9 cellular contexts compared by ENCODE assay signal in the genomic region with DNA sequence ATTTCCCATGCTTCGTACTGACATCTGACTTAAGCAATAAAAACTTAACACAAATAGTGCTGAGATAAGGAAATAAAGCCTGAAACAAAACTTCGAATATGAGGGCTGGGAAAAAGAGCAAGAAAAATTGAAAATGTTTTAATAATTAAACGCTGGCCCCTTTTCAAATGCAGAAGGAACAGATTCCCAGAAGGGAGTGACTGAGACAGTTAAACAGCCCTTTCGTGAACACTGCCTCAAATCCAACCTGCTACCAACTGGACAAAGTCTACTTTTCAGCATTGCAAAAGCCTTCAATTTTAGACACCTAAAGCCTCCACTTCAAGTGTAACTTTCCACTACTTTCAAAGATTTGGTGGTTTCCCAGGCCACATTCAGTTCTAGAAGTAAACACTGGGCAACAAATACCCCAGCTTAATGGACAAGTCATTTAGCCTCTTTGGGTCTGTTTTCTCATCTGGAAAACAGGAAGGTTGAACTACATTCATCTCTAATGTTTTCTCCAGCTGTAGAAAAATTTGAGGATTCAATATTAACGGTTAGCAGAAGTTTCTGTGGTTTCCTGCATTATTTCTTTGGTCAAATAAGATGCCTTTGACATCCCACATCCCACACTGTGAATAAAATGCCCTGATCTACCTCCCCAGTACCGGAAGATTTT. TPM values are rescaled to one million over a fixed set of nuclear protein-coding genes. Genes with fewer than 3 reads are reported as not detected.
DNase-seq lines count a peak whose midpoint lies in the region; ATAC-seq and TF ChIP-seq lines count a peak whose summit lies in the region.
"Had no signal": no experiment of that assay in that cellular context is flagged by ENCODE, and none has a peak within 500 bp of the region (broad histone marks: within the 10 kb centered on the region; RNA-seq: fewer than 3 reads in every experiment).

No MANE protein-coding gene starts in this region.

- H2BK12ac ChIP-seq in neuronal stem cell (ENCODE audit: low read length), result no peak overlapping the region

- TF ChIP-seq CTCF in HFFc6 (IDR thresholded peaks at IDR 0.05) (no peak), lower lobe of right lung (IDR thresholded peaks at IDR 0.05) (no peak), foreskin fibroblast (IDR thresholded peaks at IDR 0.05; ENCODE audit: low read depth, low read length) (no peak)

- peak overlapping the region; percentile 65 for H3K27ac Mint-ChIP-seq in HFFc6
- H3K27ac Mint-ChIP-seq in activated T-helper 17 cell treated with anti-CD3 and anti-CD28 coated beads, Interleukin-2, amount 50 U/mL, for 72 hours, result peak overlapping the region; percentile 83

- no peak overlapping the region for H3K23ac ChIP-seq in neuronal stem cell (ENCODE audit: low read depth, low read length, poor library complexity)

- no peak overlapping the region for H3K18ac ChIP-seq in neuronal stem cell (ENCODE audit: low read length)

- H3K36me3 ChIP-seq in lower lobe of right lung (no peaks in the 10 kb centered on the region), neuronal stem cell (replicated peaks in 1 of 2; ENCODE audit: control insufficient read depth in 2 of 2, insufficient read depth in 2 of 2, low read length in 2 of 2) (no peaks in the 10 kb centered on the region)

- H3K14ac ChIP-seq in neuronal stem cell (ENCODE audit: low read length), result no peak overlapping the region

- H4K8ac ChIP-seq in neuronal stem cell (ENCODE audit: low read depth, low read length), result no peak overlapping the region

- peak overlapping the region; percentile 12 for H3K4me3 Mint-ChIP-seq in HFFc6
- H3K4me3 Mint-ChIP-seq in activated T-helper 17 cell treated with anti-CD3 and anti-CD28 coated beads, Interleukin-2, amount 50 U/mL, for 72 hours, result peak overlapping the region; percentile 65

- no peak overlapping the region for H2AFZ ChIP-seq in neuronal stem cell (ENCODE audit: low read length)

- H3K4me2 ChIP-seq in neuronal stem cell (ENCODE audit: insufficient read depth, low read length, poor library complexity, severe bottlenecking), result no peak overlapping the region

- H4K91ac ChIP-seq in neuronal stem cell (ENCODE audit: low read depth, low read length, poor library complexity), result no peak overlapping the region

- no peak overlapping the region for H2BK5ac ChIP-seq in neuronal stem cell (ENCODE audit: low read length)

- H3K36me3 Mint-ChIP-seq in HFFc6 (ENCODE audit: low read depth), result no peaks in the 10 kb centered on the region
- H3K36me3 Mint-ChIP-seq in activated T-helper 17 cell treated with anti-CD3 and anti-CD28 coated beads, Interleukin-2, amount 50 U/mL, for 72 hours (ENCODE audit: low read depth), result peaks cover 18% of the 10 kb centered on the region

- no peaks in the 10 kb centered on the region for H3K9me3 Mint-ChIP-seq in HFFc6
- H3K9me3 Mint-ChIP-seq in activated T-helper 17 cell treated with anti-CD3 and anti-CD28 coated beads, Interleukin-2, amount 50 U/mL, for 72 hours, result peaks cover 3% of the 10 kb centered on the region

- no peak overlapping the region for H3K4ac ChIP-seq in neuronal stem cell (ENCODE audit: low read length)

- H2AK5ac ChIP-seq in neuronal stem cell (ENCODE audit: low read depth, low read length), result no peak overlapping the region

- no peaks in the 10 kb centered on the region for H3K9me3 ChIP-seq in lower lobe of right lung
- H3K9me3 ChIP-seq in neuronal stem cell (replicated peaks in 1 of 2; ENCODE audit: control insufficient read depth in 2 of 2, insufficient read depth in 1 of 2, low read depth in 1 of 2, low read length in 2 of 2), result no peaks in the 10 kb centered on the region

- ATAC-seq in activated T-helper 17 cell treated with anti-CD3 and anti-CD28 coated beads, Interleukin-2, amount 50 U/mL, for 72 hours (replicated peaks), result peak; percentile 41
- no peak for ATAC-seq in lower lobe of right lung

- H3K4me1 ChIP-seq in lower lobe of right lung (peaks cover 36% of the 10 kb centered on the region), neuronal stem cell (ENCODE audit: control insufficient read depth in 2 of 2, insufficient read depth in 1 of 2, low read depth in 1 of 2, low read length in 2 of 2) (peaks cover 3 to 4% of the 10 kb centered on the region in 2 donors)

- DNase-seq in AML-193 (lab: John Stamatoyannopoulos, UW), result peak; percentile 49 to 55
- DNase-seq in HFFc6, result no peak
- DNase-seq in lower lobe of right lung, result no peak
- DNase-seq in neuronal stem cell (ENCODE audit: low spot score), result no peak
- DNase-seq in foreskin fibroblast, result no peak
- DNase-seq in activated gamma-delta T cell (lab: John Stamatoyannopoulos, UW), result no peak
- no peak for DNase-seq in AG08396 (ENCODE audit: low spot score)

- H3K27ac ChIP-seq in lower lobe of right lung, result peak overlapping the region; percentile 75
- no peak overlapping the region for H3K27ac ChIP-seq in neuronal stem cell (replicated peaks; ENCODE audit: low read length)
- H3K27ac ChIP-seq: SK-N-MC had no signal

- intact Hi-C loops in lower lobe of right lung (cut with DNase I), result no loop called here

- H3K27me3 ChIP-seq in lower lobe of right lung (ENCODE audit: low read depth), result no peaks in the 10 kb centered on the region
- H3K27me3 ChIP-seq in neuronal stem cell (ENCODE audit: control insufficient read depth in 3 of 3, insufficient read depth in 3 of 3, low read depth in 1 of 3, low read length in 3 of 3), result no peaks in the 10 kb centered on the region

- H3K4me1 Mint-ChIP-seq in HFFc6 (ENCODE audit: low read depth), result peaks cover 36% of the 10 kb centered on the region
- peaks cover 57% of the 10 kb centered on the region for H3K4me1 Mint-ChIP-seq in activated T-helper 17 cell treated with anti-CD3 and anti-CD28 coated beads, Interleukin-2, amount 50 U/mL, for 72 hours

- H3K4me3 ChIP-seq in lower lobe of right lung, result no peak overlapping the region
- H3K4me3 ChIP-seq in neuronal stem cell (ENCODE audit: low read length in 2 of 2), result no peak overlapping the region
- no peak overlapping the region for H3K4me3 ChIP-seq in foreskin fibroblast (ENCODE audit: low read depth in 1 of 2, low read length in 2 of 2)
- H3K4me3 ChIP-seq: SK-N-MC had no signal

- no CpG with 5 or more reads among the region's 6 CpGs for WGBS in neuronal stem cell (ENCODE audit: extremely low coverage in 2 of 2, insufficient read length in 2 of 2, insufficient replicate concordance in 1 of 2), 2 donors

- peaks cover 2% of the 10 kb centered on the region; the same call in 1 of the 2 replicates for H3K27me3 Mint-ChIP-seq in HFFc6 (ENCODE audit: insufficient read depth)
- H3K27me3 Mint-ChIP-seq in activated T-helper 17 cell treated with anti-CD3 and anti-CD28 coated beads, Interleukin-2, amount 50 U/mL, for 72 hours, result no peaks in the 10 kb centered on the region

- no peak overlapping the region for H3K9ac ChIP-seq in neuronal stem cell (ENCODE audit: low read depth, low read length, poor library complexity)

- no peak overlapping the region for H2BK120ac ChIP-seq in neuronal stem cell (ENCODE audit: low read depth, low read length)

- no peaks in the 10 kb centered on the region for H3K79me1 ChIP-seq in neuronal stem cell (ENCODE audit: low read depth, low read length)

- H2BK15ac ChIP-seq in neuronal stem cell (ENCODE audit: low read length), result no peak overlapping the region

RNA-seq across cellular contexts. Expression of gene RFFL, which starts 11.8 kb away (rescaled TPM):
- total RNA-seq in HFFc6 (2021; fragmentation: NEBNext Ultra II Directional; extraction: Animal tissue kit (Norgen Biotek cat#: 25700)), result 10 to 100 TPM; 12.0 to 18.5 (median 13.6) TPM
- total RNA-seq in activated T-helper 17 cell treated with anti-CD3 and anti-CD28 coated beads, Interleukin-2, amount 50 U/mL, for 72 hours, result 10 to 100 TPM; 32.9 to 51.1 TPM
- 27.6 TPM for total RNA-seq in lower lobe of right lung
- polyA plus RNA-seq in neuronal stem cell (2013, experiment 1 of 2), result 8.5 TPM
- 9.3 TPM for polyA plus RNA-seq in neuronal stem cell (2013, experiment 2 of 2)

Comparison
In these comparisons a context has a peak if more than half of its experiments do, and no peak if none do; other contexts are left out.
1. DNase-seq: peak in AML-193 (2 of 2); none in HFFc6 (single experiment), lower lobe of right lung (single experiment), neuronal stem cell (single experiment), foreskin fibroblast (0 of 2), activated gamma-delta T cell (single experiment) and AG08396 (single experiment).